In genomic region chr11:133163463-133164419, GRCh38 we compare ENCODE assay signal across 8 cellular contexts.
DNase-seq lines count a peak whose midpoint lies in the region; FAIRE-seq and TF ChIP-seq lines count a peak whose summit lies in the region.

No MANE protein-coding gene starts in this region.

- H3K4me3 ChIP-seq in HAP-1 (no peak overlapping the region), ascending aorta (no peak overlapping the region)

- FAIRE-seq in urothelium cell line (lab: Jason Lieb, UNC) = no peak

- no peaks in the 10 kb centered on the region for H3K27me3 ChIP-seq in HAP-1 (ENCODE audit: low read depth)
- no peaks in the 10 kb centered on the region for H3K27me3 ChIP-seq in ascending aorta

- H3K4me1 ChIP-seq in HAP-1 = no peaks in the 10 kb centered on the region
- no peaks in the 10 kb centered on the region for H3K4me1 ChIP-seq in ascending aorta

- no peak overlapping the region for H3K27ac ChIP-seq in ascending aorta

- H3K9me3 ChIP-seq in HAP-1 = no peaks in the 10 kb centered on the region
- H3K9me3 ChIP-seq in ascending aorta = no peaks in the 10 kb centered on the region

- intact Hi-C loops in ascending aorta (cut with DNase I) = no loop called here

- TF ChIP-seq CTCF in ascending aorta (IDR thresholded peaks at IDR 0.05) = peak in 2 of 3 experiments; percentile 48 to 63

- H3K36me3 ChIP-seq in HAP-1 (replicated peaks) (no peaks in the 10 kb centered on the region), ascending aorta (no peaks in the 10 kb centered on the region)

- in situ Hi-C loops in HAP-1 (cut with MboI; ENCODE audit: low sequenced_read_pairs) = no loop called here

- DNase-seq in NCI-H2029 treated with DMSO at 0.1 percent for 48 hours (lab: John Stamatoyannopoulos, UW) = peak; percentile 2
- DNase-seq in NCI-H2029 (lab: John Stamatoyannopoulos, UW) = no peak
- DNase-seq in HAP-1 (ENCODE audit: low spot score in 2 of 2) = peak; percentile 13 to 23
- peak; percentile 19 for DNase-seq in NCI-H128 (lab: John Stamatoyannopoulos, UW; ENCODE audit: unreplicated experiment)
- DNase-seq in ascending aorta (ENCODE audit: low spot score in 2 of 2) = no peak
- DNase-seq in iPS-NIHi11 (ENCODE audit: low spot score) = peak; percentile 56
- peak; percentile 50 for DNase-seq in urothelium cell line (ENCODE audit: low spot score)
- no peak for DNase-seq in activated CD8-positive, alpha-beta memory T cell treated with anti-CD3 and anti-CD28 coated beads, Interleukin-2, amount 50 U/mL, for 48 hours

Comparison
In these comparisons a context has a peak if more than half of its experiments do, and no peak if none do; other contexts are left out.
1. DNase-seq: peak in NCI-H2029 treated with DMSO at 0.1 percent for 48 hours (single experiment), HAP-1 (2 of 2), NCI-H128 (single experiment), iPS-NIHi11 (single experiment) and urothelium cell line (single experiment); none in NCI-H2029 (single experiment), ascending aorta (0 of 2) and activated CD8-positive, alpha-beta memory T cell treated with anti-CD3 and anti-CD28 coated beads, Interleukin-2, amount 50 U/mL, for 48 hours (single experiment).